In genomic region chrX:38069991-38070390, GRCh38 we compare ENCODE assay signal across 7 cellular contexts.
"Had no signal": no experiment of that assay in that cellular context is flagged by ENCODE, and none has a peak within 500 bp of the region (broad histone marks: within the 10 kb centered on the region; RNA-seq: fewer than 3 reads in every experiment).

No MANE protein-coding gene starts in this region.

- H3K4me2 ChIP-seq: KMS-11 had no signal

- DNase-seq: Karpas-422, Kasumi-1, KBM-7, KG1 had no signal

- FAIRE-seq: HTR-8/SVneo had no signal

- H3K9ac ChIP-seq: KMS-11 had no signal

- H3K27ac ChIP-seq: HL-60, KMS-11 had no signal
